ENCODE assay signal across 8 cellular contexts in genomic region chr4:145481164-145481941, GRCh38. TPM values are rescaled to one million over a fixed set of nuclear protein-coding genes. Genes with fewer than 3 reads are reported as not detected.
DNase-seq lines count a peak whose midpoint lies in the region; ATAC-seq and TF ChIP-seq lines count a peak whose summit lies in the region.

TSS of gene SMAD1 (plus strand) at chr4:145481853. CDS start at chr4:145514614, 32,761 bp downstream.

- H3K27me3 ChIP-seq in WERI-Rb-1 (ENCODE audit: insufficient read depth, low read depth, severe bottlenecking) = no peaks in the 10 kb centered on the region

- TF ChIP-seq CTCF in WERI-Rb-1 (IDR thresholded peaks at IDR 0.05; ENCODE audit: low read depth, low read length) = no peak

- peaks cover 8% of the 10 kb centered on the region for H3K36me3 ChIP-seq in WERI-Rb-1

- H3K27ac ChIP-seq in WERI-Rb-1 = peak within 1 kb of the TSS; percentile 95

- peak within 1 kb of the TSS; percentile 67 for H3K4me3 ChIP-seq in WERI-Rb-1 (ENCODE audit: low read depth, low read length)

- DNase-seq in NCI-H1436 (lab: John Stamatoyannopoulos, UW) = peak; percentile 47
- DNase-seq in NCI-H1436 treated with DMSO at 0.1 percent for 48 hours (lab: John Stamatoyannopoulos, UW) = no peak
- DNase-seq in NCI-H128 (lab: John Stamatoyannopoulos, UW; ENCODE audit: unreplicated experiment) = peak; percentile 12
- DNase-seq in WERI-Rb-1 = peak; percentile 92
- peak; percentile 71 for DNase-seq in dedifferentiated amniotic fluid mesenchymal stem cell (ENCODE audit: extremely low spot score)
- peak; percentile 82 to 85 for DNase-seq in left colon
- DNase-seq in stimulated activated CD4-positive, alpha-beta T cell treated with anti-CD3 and anti-CD28 coated beads, Interleukin-15, amount 100 ng/mL, for 24 hours = peak; percentile 70

- intact Hi-C loops in left colon (cut with DNase I, micrococcal nuclease) = loop anchor here in 1 of 2 donors (10.0 kb wide), 1 partner anchor 63 kb away; no protein-coding TSS in a partner anchor

- ATAC-seq in HG02610 (IDR thresholded peaks at IDR 0.05; ENCODE audit: unreplicated experiment) (peak; percentile 40), left colon (peak; percentile 88)

- H3K9me3 ChIP-seq in WERI-Rb-1 (ENCODE audit: severe bottlenecking) = no peaks in the 10 kb centered on the region

RNA-seq across cellular contexts. Expression of gene SMAD1, which starts in this region (rescaled TPM):
- total RNA-seq in left colon = 10 to 100 TPM; 36.3 to 44.4 TPM
